Comparison of ENCODE assay signal across 15 cellular contexts in genomic region chr1:208942394-208942793, GRCh38.
"Had no signal": no experiment of that assay in that cellular context is flagged by ENCODE, and none has a peak within 500 bp of the region (broad histone marks: within the 10 kb centered on the region; RNA-seq: fewer than 3 reads in every experiment).

No MANE protein-coding gene starts in this region.

- H3K36me3 ChIP-seq: upper lobe of left lung had no signal

- H3K27ac ChIP-seq: testis, upper lobe of left lung had no signal

- H3K4me1 ChIP-seq: testis, upper lobe of left lung had no signal

- DNase-seq: activated CD4-positive, alpha-beta T cell treated with anti-CD3 and anti-CD28 coated beads for 48 hours; activated CD8-positive, alpha-beta memory T cell treated with anti-CD3 and anti-CD28 coated beads, Interleukin-2, amount 50 U/mL, for 4 hours; activated CD8-positive, alpha-beta T cell treated with anti-CD3 and anti-CD28 coated beads for 36 hours; activated gamma-delta T cell; activated T-cell treated with anti-CD3 and anti-CD28 coated beads, Interleukin-2, amount 50 U/mL, for 72 hours; amygdala; left colon; stimulated activated CD4-positive, alpha-beta T cell treated with anti-CD3 and anti-CD28 coated beads, Interleukin-1b, Interleukin-23, amount 100 ng/mL, for 48 hours; stimulated activated naive CD8-positive, alpha-beta T cell treated with anti-CD3 and anti-CD28 coated beads, Interleukin-15, amount 100 ng/mL, for 72 hours; T-helper 2 cell; testis; upper lobe of left lung had no signal

- ATAC-seq: activated CD8-positive, alpha-beta T cell treated with anti-CD3 and anti-CD28 coated beads for 36 hours; activated T-cell treated with anti-CD3 and anti-CD28 coated beads, Interleukin-2, amount 50 U/mL, for 72 hours; left colon; sciatic nerve; stimulated activated naive CD8-positive, alpha-beta T cell treated with anti-CD3 and anti-CD28 coated beads, Interleukin-15, amount 100 ng/mL, for 72 hours; WTC11 had no signal

- H3K27me3 ChIP-seq: testis, upper lobe of left lung had no signal

- H3K9me3 ChIP-seq: testis, upper lobe of left lung had no signal

- H3K4me3 ChIP-seq: lung, testis, upper lobe of left lung had no signal
